ENCODE assay signal across 8 cellular contexts in genomic region chr11:123577081-123577598, GRCh38.
DNase-seq lines count a peak whose midpoint lies in the region; ATAC-seq, FAIRE-seq and TF ChIP-seq lines count a peak whose summit lies in the region.

No MANE protein-coding gene starts in this region.

- WGBS in H1 (ENCODE audit: extremely low coverage in 1 of 2, insufficient coverage in 1 of 2, insufficient read length in 1 of 2, insufficient replicate concordance in 2 of 2, low coverage in 1 of 2, low lambda C conversion rate in 2 of 2, missing lambda C conversion rate in 1 of 2), 2 experiments = 50% methylated on average over 26 of the region's 37 CpGs; no CpG with 5 or more reads in 1 of the 2 experiments

- H3K9me3 ChIP-seq in H1 (ENCODE audit: insufficient read depth in 2 of 2, low read depth in 1 of 2, low read length in 1 of 2) = no peaks in the 10 kb centered on the region

- peak overlapping the region; percentile 95; the same call in 1 of the 2 replicates for H4K8ac ChIP-seq in H1 (ENCODE audit: extremely low read depth, insufficient read depth, low read length)

- POLR2A ChIA-PET in H1 (lab: Charles Lee; ENCODE audit: partially characterized antibody) = interaction anchor here (1.3 to 1.7 kb wide), 2 partner anchors 8 to 16 kb away, joined by 4 to 5 read pairs; no protein-coding TSS in a partner anchor

- H2BK20ac ChIP-seq in H1 (ENCODE audit: low read length) = no peak overlapping the region

- no peak for TF ChIP-seq EP300 in H1 (IDR thresholded peaks at IDR 0.05; ENCODE audit: borderline replicate concordance in 1 of 2, low read depth in 2 of 2, low read length in 2 of 2)

- no peak overlapping the region for H3K4ac ChIP-seq in H1 (replicated peaks; ENCODE audit: insufficient read length, low read depth, low read length)

- H3K27me3 ChIP-seq in H1 (replicated peaks in 1 of 4; ENCODE audit: control insufficient read depth in 3 of 4, extremely low read depth in 1 of 4, insufficient read depth in 3 of 4, low read length in 3 of 4) = no peaks in the 10 kb centered on the region; a peak in 1 of 7 replicates

- H2BK12ac ChIP-seq in H1 (ENCODE audit: low read depth, low read length) = no peak overlapping the region; the same call in 1 of the 2 replicates

- no peak for TF ChIP-seq POLR2A in H1 (IDR thresholded peaks at IDR 0.05; ENCODE audit: control extremely low read depth in 1 of 2, low read depth in 2 of 2, low read length in 2 of 2)

- H3K4me2 ChIP-seq in H1 (ENCODE audit: insufficient read depth in 1 of 2, low read depth in 2 of 2, low read length in 2 of 2) = no peak overlapping the region

- no peaks in the 10 kb centered on the region for H3K79me2 ChIP-seq in H1 (ENCODE audit: control insufficient read depth in 1 of 2, insufficient read depth in 2 of 2, low read length in 2 of 2)

- peak; percentile 67 for ATAC-seq in HG02852 (IDR thresholded peaks at IDR 0.05; ENCODE audit: unreplicated experiment)

- peak overlapping the region; percentile 8 for H4K91ac ChIP-seq in H1 (replicated peaks; ENCODE audit: insufficient read length, low read length)

- no peak overlapping the region for H3K27ac ChIP-seq in H1 (ENCODE audit: low read depth, low read length)

- 0 out of 2 replicates have a peak overlapping the region, but pooled peaks have one; percentile 74 for H2BK15ac ChIP-seq in H1 (ENCODE audit: low read length)

- peak; percentile 63 for FAIRE-seq in H1 (lab: Jason Lieb, UNC)

- no peak overlapping the region for H3K14ac ChIP-seq in H1 (ENCODE audit: insufficient read length)

- no peak overlapping the region for H3K23ac ChIP-seq in H1 (ENCODE audit: insufficient read length)

- CTCF ChIA-PET in H1 (lab: Charles Lee; ENCODE audit: partially characterized antibody) = interaction anchor here (0.5 to 8.0 kb wide), 41 partner anchors 8 to 979 kb away, joined by 3 to 114 read pairs (median 6); partner anchors contain the start of gene SCN3B

- H2BK120ac ChIP-seq in H1 (replicated peaks; ENCODE audit: low read depth, low read length) = no peak overlapping the region

- DNase-seq in NCI-H2196 (lab: John Stamatoyannopoulos, UW; ENCODE audit: unreplicated experiment) (peak; percentile 52), NCI-H2196 treated with DMSO at 0.1 percent for 48 hours (lab: John Stamatoyannopoulos, UW; ENCODE audit: unreplicated experiment) (no peak), NCI-H526 treated with DMSO at 0.1 percent for 48 hours (lab: John Stamatoyannopoulos, UW) (peak; percentile 82), H1 (ENCODE audit: low read depth in 1 of 2, low spot score in 2 of 2) (peak; percentile 41 to 99), middle frontal gyrus (ENCODE audit: extremely low spot score, low spot score) (peak; percentile 46)
- DNase-seq in activated CD8-positive, alpha-beta memory T cell treated with anti-CD3 and anti-CD28 coated beads, Interleukin-2, amount 50 U/mL, for 48 hours = peak; percentile 90
- peak; percentile 30 to 47 for DNase-seq in stimulated activated CD8-positive, alpha-beta memory T cell treated with anti-CD3 and anti-CD28 coated beads, Interleukin-7, amount 100 ng/mL, for 1 hour (ENCODE audit: low read depth in 2 of 2)

- no peaks in the 10 kb centered on the region for H3K23me2 ChIP-seq in H1 (ENCODE audit: low read depth, low read length)

- no peaks in the 10 kb centered on the region for H3K79me1 ChIP-seq in H1 (ENCODE audit: low read depth, low read length)

- H4K20me1 ChIP-seq in H1 (replicated peaks in 1 of 2; ENCODE audit: control insufficient read depth in 1 of 2, insufficient read depth in 2 of 2, low read length in 2 of 2) = peaks cover 0 to 4% of the 10 kb centered on the region in 2 experiments

- no peak overlapping the region for H2AFZ ChIP-seq in H1 (ENCODE audit: low read length)

- peak; percentile 87 to 90 for TF ChIP-seq RAD21 in H1 (IDR thresholded peaks at IDR 0.05 in 1 of 2, conservative IDR thresholded peaks at IDR 0.05 in 1 of 2; ENCODE audit: low read depth in 2 of 2, low read length in 2 of 2)

- H3K56ac ChIP-seq in H1 (replicated peaks; ENCODE audit: insufficient read length, low read depth, low read length) = no peak overlapping the region

- H3K18ac ChIP-seq in H1 (ENCODE audit: extremely low read depth, low read length) = no peak overlapping the region

- H3K9ac ChIP-seq in H1 (replicated peaks in 1 of 4; ENCODE audit: extremely low read depth in 1 of 4, low read depth in 3 of 4, low read length in 3 of 4) = no peak overlapping the region

- no peaks in the 10 kb centered on the region; a peak in 1 of 8 replicates for H3K36me3 ChIP-seq in H1 (ENCODE audit: control insufficient read depth in 2 of 4, insufficient read depth in 4 of 4, low read length in 3 of 4)

- no peak overlapping the region for H2AK5ac ChIP-seq in H1 (ENCODE audit: low read depth, low read length)

- H3K4me3 ChIP-seq in H1 (ENCODE audit: extremely low read depth in 1 of 4, insufficient read depth in 2 of 4, low read depth in 3 of 4, low read length in 4 of 4) = no peak overlapping the region

- no peak overlapping the region for H2BK5ac ChIP-seq in H1 (ENCODE audit: low read depth, low read length)

- peaks cover 0 to 8% (median 2%) of the 10 kb centered on the region in 4 experiments; a peak in 5 of 7 replicates for H3K4me1 ChIP-seq in H1 (replicated peaks in 1 of 4; ENCODE audit: control insufficient read depth in 3 of 4, insufficient read depth in 4 of 4, low read length in 3 of 4)

- TF ChIP-seq CTCF in H1 (IDR thresholded peaks at IDR 0.05; ENCODE audit: control extremely low read depth in 1 of 3, insufficient read depth in 1 of 3, low read depth in 1 of 3, low read length in 3 of 3) = peak; percentile 88 to 100 (median 98)

- no peak overlapping the region for H4K5ac ChIP-seq in H1 (ENCODE audit: insufficient read length, low read depth, low read length)

TF ChIP-seq in H1, 55 proteins besides CTCF, POLR2A, EP300 and RAD21:
- TF ChIP-seq SRF (IDR thresholded peaks at IDR 0.05; ENCODE audit: low read depth, low read length) (no peak), ATF3 (IDR thresholded peaks at IDR 0.05; ENCODE audit: insufficient read depth, low read depth, low read length) (0 out of 2 replicates have a peak, but pooled peaks have one; percentile 9), CREB1 (IDR thresholded peaks at IDR 0.05) (0 out of 2 replicates have a peak, but pooled peaks have one; percentile 39), GABPA (IDR thresholded peaks at IDR 0.05; ENCODE audit: borderline replicate concordance, insufficient read depth, low read length) (0 out of 2 replicates have a peak, but pooled peaks have one; percentile 20), E2F6 (IDR thresholded peaks at IDR 0.05) (0 out of 2 replicates have a peak, but pooled peaks have one; percentile 12)
- TF ChIP-seq, protein P1, sequence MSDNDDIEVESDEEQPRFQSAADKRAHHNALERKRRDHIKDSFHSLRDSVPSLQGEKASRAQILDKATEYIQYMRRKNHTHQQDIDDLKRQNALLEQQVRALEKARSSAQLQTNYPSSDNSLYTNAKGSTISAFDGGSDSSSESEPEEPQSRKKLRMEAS (IDR thresholded peaks at IDR 0.05) = peak; percentile 89
